ENCODE assay signal across 19 cellular contexts in the genomic region with DNA sequence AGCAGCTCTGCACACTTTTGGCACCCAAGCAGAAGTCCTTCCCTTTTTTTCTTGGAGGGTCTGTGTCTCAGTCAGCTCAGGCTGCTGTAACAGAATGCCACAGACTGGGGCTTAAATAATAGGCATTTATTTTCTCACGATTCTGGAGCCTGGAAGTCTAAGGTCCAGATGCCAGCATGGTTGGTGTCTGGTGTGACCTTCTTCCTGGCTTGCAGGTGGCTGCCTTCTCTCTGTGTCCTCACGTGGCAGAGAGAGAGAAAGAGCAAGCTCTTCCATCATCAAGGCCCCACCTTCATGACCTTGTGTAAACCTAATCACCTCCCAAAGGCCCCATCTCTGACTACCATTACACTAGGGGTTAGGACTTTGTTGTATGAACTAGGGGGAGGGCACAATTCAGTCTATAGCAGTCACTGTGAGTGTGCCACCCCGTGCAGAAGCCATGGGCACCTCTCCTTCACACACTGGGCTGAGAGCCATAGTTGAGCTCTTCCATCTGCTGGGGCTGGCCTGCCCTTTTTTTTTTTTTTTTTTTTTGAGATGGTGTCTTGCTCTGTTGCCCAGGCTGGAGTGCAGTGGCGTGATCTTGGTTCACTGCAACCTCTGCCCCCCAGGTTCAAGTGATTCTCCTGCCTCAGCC.
DNase-seq lines count a peak whose midpoint lies in the region; ATAC-seq and TF ChIP-seq lines count a peak whose summit lies in the region.
"Had no signal": no experiment of that assay in that cellular context is flagged by ENCODE, and none has a peak within 500 bp of the region (broad histone marks: within the 10 kb centered on the region; RNA-seq: fewer than 3 reads in every experiment).

No MANE protein-coding gene starts in this region.

- no peak overlapping the region for H3K23ac ChIP-seq in H9 (ENCODE audit: insufficient read length, low read depth, low read length)

- H2AK5ac ChIP-seq in H9 (ENCODE audit: insufficient read length, low read length) = no peak overlapping the region

- H3K36me3 ChIP-seq in left lung (no peaks in the 10 kb centered on the region), uterus (no peaks in the 10 kb centered on the region)

- H3K4me2 ChIP-seq in H9 (ENCODE audit: insufficient read depth, insufficient read length, low read length) = no peak overlapping the region

- no peaks in the 10 kb centered on the region for H3K79me2 ChIP-seq in H9 (ENCODE audit: insufficient read depth, low read length)

- H2BK5ac ChIP-seq in H9 (ENCODE audit: insufficient read length, low read length) = no peak overlapping the region

- H4K5ac ChIP-seq in H9 (ENCODE audit: insufficient read length, low read depth, low read length) = no peak overlapping the region

- H3K23me2 ChIP-seq in H9 (ENCODE audit: insufficient read length, low read depth, low read length, poor library complexity, severe bottlenecking) = no peaks in the 10 kb centered on the region

- WGBS in H9 (ENCODE audit: extremely low coverage, insufficient read length, low lambda C conversion rate) = no CpG with 5 or more reads among the region's 4 CpGs

- no peaks in the 10 kb centered on the region for H3K27me3 ChIP-seq in H9 (ENCODE audit: insufficient read depth, low read length)
- no peaks in the 10 kb centered on the region for H3K27me3 ChIP-seq in left lung
- no peaks in the 10 kb centered on the region for H3K27me3 ChIP-seq in uterus

- H4K20me1 ChIP-seq in H9 (ENCODE audit: control insufficient read depth, insufficient read depth, insufficient read length) = no peaks in the 10 kb centered on the region

- no peak overlapping the region for H3K27ac ChIP-seq in H9 (ENCODE audit: insufficient read length, low read depth, low read length)
- H3K27ac ChIP-seq in coronary artery = no peak overlapping the region
- no peak overlapping the region for H3K27ac ChIP-seq in left lung
- no peak overlapping the region for H3K27ac ChIP-seq in uterus
- H3K27ac ChIP-seq: 22Rv1 had no signal

- H3K14ac ChIP-seq in H9 (ENCODE audit: insufficient read depth, low read length) = no peak overlapping the region

- no peak overlapping the region for H3K4me3 Mint-ChIP-seq in H9
- H3K4me3 Mint-ChIP-seq: B cell had no signal

- no peak for TF ChIP-seq CTCF in H9 (conservative IDR thresholded peaks at IDR 0.05)
- TF ChIP-seq CTCF in coronary artery (IDR thresholded peaks at IDR 0.05) = no peak
- TF ChIP-seq CTCF in left lung (IDR thresholded peaks at IDR 0.05) = no peak
- no peak for TF ChIP-seq CTCF in uterus (IDR thresholded peaks at IDR 0.05)

- H2BK15ac ChIP-seq in H9 (ENCODE audit: low read depth, low read length) = no peak overlapping the region

- H3K56ac ChIP-seq in H9 (ENCODE audit: insufficient read length, low read depth, low read length) = no peak overlapping the region

- intact Hi-C loops in left lung (cut with DNase I) (no loop called here), uterus (cut with DNase I; ENCODE audit: low total_unique reads) (no loop called here)

- no peak overlapping the region for H4K8ac ChIP-seq in H9 (replicated peaks; ENCODE audit: insufficient read length, low read depth, low read length)

- H3K9me3 Mint-ChIP-seq in H9 = peaks cover 0 to 2% of the 10 kb centered on the region in 2 experiments; a peak in 2 of 5 replicates

- H2BK20ac ChIP-seq in H9 (ENCODE audit: low read depth, low read length, poor library complexity, severe bottlenecking) = no peak overlapping the region

- H3K36me3 Mint-ChIP-seq in H9 (ENCODE audit: insufficient read depth in 1 of 3, low read depth in 3 of 3) = no peaks in the 10 kb centered on the region; a peak in 1 of 7 replicates
- H3K36me3 Mint-ChIP-seq: CD4-positive, CD25-positive, alpha-beta regulatory T cell had no signal

- no peak overlapping the region for H2BK12ac ChIP-seq in H9 (ENCODE audit: insufficient read length, low read depth, low read length)

- ATAC-seq in left lung = no peak
- ATAC-seq: HCT116, Panc1 had no signal

- no peak overlapping the region for H4K91ac ChIP-seq in H9 (ENCODE audit: insufficient read length, low read depth, low read length)

- H3K9me3 ChIP-seq in H9 (ENCODE audit: control insufficient read depth, low read depth, low read length) = no peaks in the 10 kb centered on the region
- H3K9me3 ChIP-seq in left lung = no peaks in the 10 kb centered on the region
- H3K9me3 ChIP-seq in uterus = no peaks in the 10 kb centered on the region

- no peak overlapping the region for H3K18ac ChIP-seq in H9 (ENCODE audit: insufficient read length, low read depth, low read length)

- H3K9ac ChIP-seq in H9 (ENCODE audit: extremely low read depth, insufficient read length, low read length) = no peak overlapping the region

- H3K27ac Mint-ChIP-seq in H9 = no peak overlapping the region
- H3K27ac Mint-ChIP-seq: B cell; CD4-positive, CD25-positive, alpha-beta regulatory T cell had no signal

- no peak overlapping the region for H3K4ac ChIP-seq in H9 (ENCODE audit: low read depth, low read length)

- DNase-seq in DMS 273 (lab: John Stamatoyannopoulos, UW; ENCODE audit: unreplicated experiment) (peak; percentile 4), DMS 273 treated with DMSO at 0.1 percent for 48 hours (lab: John Stamatoyannopoulos, UW) (no peak), H9 (peak; percentile 8), coronary artery (ENCODE audit: low spot score) (peak; percentile 55), pons (ENCODE audit: low spot score) (peak; percentile 5), NCI-H2029 treated with DMSO at 0.1 percent for 48 hours (lab: John Stamatoyannopoulos, UW) (no peak), left lung (no peak), uterus (no peak)
- DNase-seq: CD4-positive, CD25-positive, alpha-beta regulatory T cell; EL; GF-D8; NCI-H1092 treated with DMSO at 0.1 percent for 48 hours; NCI-H1436; NCI-H187; NCI-H526 treated with DMSO at 0.1 percent for 48 hours had no signal

- no peak overlapping the region for H3T11ph ChIP-seq in H9 (ENCODE audit: low read length)

- H3K27me3 Mint-ChIP-seq in H9 (ENCODE audit: low read depth) = peaks cover 4% of the 10 kb centered on the region
- H3K27me3 Mint-ChIP-seq: B cell had no signal

- no peak overlapping the region for H2BK120ac ChIP-seq in H9 (ENCODE audit: low read depth, low read length, poor library complexity, severe bottlenecking)

- no peak overlapping the region for H3K4me3 ChIP-seq in coronary artery
- no peak overlapping the region for H3K4me3 ChIP-seq in left lung
- no peak overlapping the region for H3K4me3 ChIP-seq in uterus

- H3K79me1 ChIP-seq in H9 (ENCODE audit: insufficient read depth, low read depth, low read length, poor library complexity, severe bottlenecking) = no peaks in the 10 kb centered on the region

- H2AFZ ChIP-seq in H9 (ENCODE audit: low read length) = no peak overlapping the region

- TF ChIP-seq POLR2A in uterus (IDR thresholded peaks at IDR 0.05) = no peak

- no peaks in the 10 kb centered on the region for H3K4me1 ChIP-seq in H9 (ENCODE audit: insufficient read depth, low read length)
- H3K4me1 ChIP-seq in left lung = peaks cover 4 to 18% of the 10 kb centered on the region in 2 donors
- no peaks in the 10 kb centered on the region for H3K4me1 ChIP-seq in uterus

- H3K4me1 Mint-ChIP-seq in H9 = no peaks in the 10 kb centered on the region

Comparison
In these comparisons a context has a peak if more than half of its experiments do, and no peak if none do; other contexts are left out.
1. DNase-seq: peak in DMS 273 (single experiment), H9 (single experiment), coronary artery (single experiment) and pons (single experiment); none in DMS 273 treated with DMSO at 0.1 percent for 48 hours (single experiment), NCI-H2029 treated with DMSO at 0.1 percent for 48 hours (single experiment), left lung (0 of 2) and uterus (0 of 2).